6 cellular contexts compared by ENCODE assay signal in the genomic region with DNA sequence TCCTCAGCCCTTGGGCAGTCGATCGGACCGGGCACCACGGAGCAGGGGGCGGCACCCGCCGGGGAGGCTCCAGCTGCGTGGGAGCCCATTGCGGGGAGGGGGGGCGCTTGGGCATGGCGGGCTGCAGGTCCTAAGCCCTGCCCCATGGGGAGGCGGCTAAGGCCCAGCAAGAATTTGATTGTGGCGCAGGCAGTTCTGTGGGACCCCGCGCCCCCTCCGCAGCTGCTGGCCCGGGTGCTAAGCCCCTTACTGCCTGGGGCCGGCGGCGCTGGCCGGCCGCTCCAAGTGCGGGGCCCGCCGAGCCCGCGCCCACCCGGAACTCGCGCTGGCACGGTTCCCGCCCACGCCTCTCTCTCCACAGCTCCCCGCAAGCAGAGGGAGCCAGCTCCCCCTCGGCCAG.
"Had no signal": no experiment of that assay in that cellular context is flagged by ENCODE, and none has a peak within 500 bp of the region (broad histone marks: within the 10 kb centered on the region; RNA-seq: fewer than 3 reads in every experiment).

No MANE protein-coding gene starts in this region.

- DNase-seq: GM23248, GOT3, H7, H9, HCEC 1CT, HFFc6 had no signal
